ENCODE assay signal across 13 cellular contexts in genomic region chr11:36441610-36442208, GRCh38.
DNase-seq lines count a peak whose midpoint lies in the region; ATAC-seq and TF ChIP-seq lines count a peak whose summit lies in the region.
"Had no signal": no experiment of that assay in that cellular context is flagged by ENCODE, and none has a peak within 500 bp of the region (broad histone marks: within the 10 kb centered on the region; RNA-seq: fewer than 3 reads in every experiment).

No MANE protein-coding gene starts in this region.

- 82 to 96% methylated on average over 2 of the region's 2 CpGs for WGBS in sigmoid colon, 2 donors

- H3K27me3 ChIP-seq in sigmoid colon: no peaks in the 10 kb centered on the region
- H3K27me3 ChIP-seq: pancreas, vagina had no signal

- TF ChIP-seq CTCF in sigmoid colon (IDR thresholded peaks at IDR 0.05): no peak

- H3K27ac Mint-ChIP-seq in activated naive CD8-positive, alpha-beta T cell treated with anti-CD3 and anti-CD28 coated beads for 36 hours: no peak overlapping the region

- TF ChIP-seq POLR2A in GM18505 (IDR thresholded peaks at IDR 0.05; ENCODE audit: borderline replicate concordance, extremely low read depth, insufficient read depth, insufficient read length) (no peak), sigmoid colon (IDR thresholded peaks at IDR 0.05) (no peak)

- H3K27ac ChIP-seq in sigmoid colon: no peak overlapping the region
- H3K27ac ChIP-seq: pancreas, vagina had no signal

- H3K4me1 Mint-ChIP-seq in activated naive CD8-positive, alpha-beta T cell treated with anti-CD3 and anti-CD28 coated beads for 36 hours: peaks cover 2% of the 10 kb centered on the region

- peaks cover 13% of the 10 kb centered on the region for H3K27me3 Mint-ChIP-seq in activated naive CD8-positive, alpha-beta T cell treated with anti-CD3 and anti-CD28 coated beads for 36 hours

- no peaks in the 10 kb centered on the region for H3K9me3 ChIP-seq in sigmoid colon
- H3K9me3 ChIP-seq: pancreas, vagina had no signal

- ATAC-seq in GM18505 (IDR thresholded peaks at IDR 0.05; ENCODE audit: unreplicated experiment): peak; percentile 96
- peak; percentile 87 for ATAC-seq in GM19452 (IDR thresholded peaks at IDR 0.05; ENCODE audit: unreplicated experiment)
- ATAC-seq in HG02970 (IDR thresholded peaks at IDR 0.05; ENCODE audit: low FRiP score, unreplicated experiment): peak; percentile 71
- ATAC-seq in SK-N-SH treated with all-trans-retinoic acid at 6 μM for 48 hours: no peak
- ATAC-seq: pancreas had no signal

- no peak for TF ChIP-seq EP300 in sigmoid colon (IDR thresholded peaks at IDR 0.05)

- peak; percentile 14 for DNase-seq in activated naive CD8-positive, alpha-beta T cell treated with anti-CD3 and anti-CD28 coated beads for 36 hours
- DNase-seq in activated CD8-positive, alpha-beta memory T cell treated with anti-CD3 and anti-CD28 coated beads, Interleukin-2, amount 50 U/mL, for 48 hours: no peak
- DNase-seq in kidney glomerular epithelial cell (lab: John Stamatoyannopoulos, UW) (no peak), sigmoid colon (no peak)
- DNase-seq: activated CD4-positive, CD25-positive, alpha-beta regulatory T cell; DND-41; H7; pancreas had no signal

- no peak overlapping the region for H3K4me3 ChIP-seq in sigmoid colon
- H3K4me3 ChIP-seq: pancreas, vagina had no signal

- intact Hi-C loops in sigmoid colon (cut with DNase I): no loop called here

- H3K4me1 ChIP-seq in sigmoid colon: no peaks in the 10 kb centered on the region
- H3K4me1 ChIP-seq: vagina had no signal

- no peaks in the 10 kb centered on the region for H3K36me3 ChIP-seq in sigmoid colon
- H3K36me3 ChIP-seq: pancreas, vagina had no signal

- H3K9me3 Mint-ChIP-seq in activated naive CD8-positive, alpha-beta T cell treated with anti-CD3 and anti-CD28 coated beads for 36 hours: no peaks in the 10 kb centered on the region

- H3K4me3 Mint-ChIP-seq in activated naive CD8-positive, alpha-beta T cell treated with anti-CD3 and anti-CD28 coated beads for 36 hours: no peak overlapping the region

- H3K36me3 Mint-ChIP-seq in activated naive CD8-positive, alpha-beta T cell treated with anti-CD3 and anti-CD28 coated beads for 36 hours: no peaks in the 10 kb centered on the region

TF ChIP-seq in SK-N-SH treated with all-trans-retinoic acid at 6 μM for 48 hours, 23 proteins besides CTCF, POLR2A, EP300 and RAD21:
- TF ChIP-seq ESRRG (CRISPR knock-in tag; IDR thresholded peaks at IDR 0.05) (no peak), GLIS3 (CRISPR knock-in tag; IDR thresholded peaks at IDR 0.05) (no peak), ZFP30 (CRISPR knock-in tag; IDR thresholded peaks at IDR 0.05) (no peak), PATZ1 (CRISPR knock-in tag; IDR thresholded peaks at IDR 0.05; ENCODE audit: borderline replicate concordance) (no peak), ISL1 (CRISPR knock-in tag; IDR thresholded peaks at IDR 0.05) (no peak)
TF ChIP-seq in SK-N-SH treated with all-trans-retinoic acid at 6 μM for 48 hours: peak in this region for 0.
